ENCODE assay signal across 10 cellular contexts in genomic region chr13:24251525-24251924, GRCh38. TPM values are rescaled to one million over a fixed set of nuclear protein-coding genes. Genes with fewer than 3 reads are reported as not detected.
DNase-seq lines count a peak whose midpoint lies in the region; TF ChIP-seq lines count a peak whose summit lies in the region.
"Had no signal": no experiment of that assay in that cellular context is flagged by ENCODE, and none has a peak within 500 bp of the region (broad histone marks: within the 10 kb centered on the region; RNA-seq: fewer than 3 reads in every experiment).

No MANE protein-coding gene starts in this region.

- H3K4me1 ChIP-seq in uterus, result no peaks in the 10 kb centered on the region

- no peaks in the 10 kb centered on the region for H3K9me3 ChIP-seq in uterus

- H3K27ac ChIP-seq in coronary artery (no peak overlapping the region), uterus (no peak overlapping the region)
- H3K27ac ChIP-seq: VCaP had no signal

- H3K4me3 ChIP-seq in GM12865 (ENCODE audit: low read depth, low read length) (no peak overlapping the region), coronary artery (no peak overlapping the region), uterus (no peak overlapping the region)

- no peak for TF ChIP-seq POLR2A in uterus (IDR thresholded peaks at IDR 0.05)

- TF ChIP-seq CTCF in GM12865 (IDR thresholded peaks at IDR 0.05; ENCODE audit: insufficient read depth, low read depth, low read length, missing control alignments) (no peak), coronary artery (IDR thresholded peaks at IDR 0.05) (no peak), uterus (IDR thresholded peaks at IDR 0.05) (no peak)

- no peaks in the 10 kb centered on the region for H3K27me3 ChIP-seq in uterus

- DNase-seq in GM12865 (ENCODE audit: low read depth) (peak; percentile 16), C1 segment of cervical spinal cord (lab: John Stamatoyannopoulos, UW) (no peak), epidermal melanocyte (ENCODE audit: insufficient read length, low spot score) (no peak), coronary artery (ENCODE audit: low spot score) (no peak), uterus (no peak)
- DNase-seq in activated CD8-positive, alpha-beta memory T cell treated with anti-CD3 and anti-CD28 coated beads, Interleukin-2, amount 50 U/mL, for 1 hour (ENCODE audit: extremely low read depth), result peak; percentile 66
- peak; percentile 69 for DNase-seq in effector CD8-positive, alpha-beta T cell (lab: John Stamatoyannopoulos, UW)
- peak; percentile 59 to 69 for DNase-seq in stimulated activated CD4-positive, alpha-beta T cell treated with anti-CD3 and anti-CD28 coated beads, Interleukin-4, amount 100 ng/mL, for 48 hours (ENCODE audit: low read depth in 2 of 2)
- DNase-seq: kidney had no signal

- H3K36me3 ChIP-seq in uterus, result no peaks in the 10 kb centered on the region

- intact Hi-C loops in uterus (cut with DNase I; ENCODE audit: low total_unique reads), result no loop called here

RNA-seq across cellular contexts. Expression of gene C1QTNF9, which starts 57.9 kb away (rescaled TPM):
- total RNA-seq in uterus, result under 1 TPM in 2 of 4 donors, not detected in 2; 0.28 to 0.70 TPM

Comparison
In these comparisons a context has a peak if more than half of its experiments do, and no peak if none do; other contexts are left out.
1. DNase-seq: peak in GM12865 (single experiment), activated CD8-positive, alpha-beta memory T cell treated with anti-CD3 and anti-CD28 coated beads, Interleukin-2, amount 50 U/mL, for 1 hour (single experiment), effector CD8-positive, alpha-beta T cell (single experiment) and stimulated activated CD4-positive, alpha-beta T cell treated with anti-CD3 and anti-CD28 coated beads, Interleukin-4, amount 100 ng/mL, for 48 hours (2 of 2); none in C1 segment of cervical spinal cord (0 of 14), epidermal melanocyte (single experiment), coronary artery (single experiment) and uterus (0 of 2).